13 cellular contexts compared by ENCODE assay signal in the genomic region with DNA sequence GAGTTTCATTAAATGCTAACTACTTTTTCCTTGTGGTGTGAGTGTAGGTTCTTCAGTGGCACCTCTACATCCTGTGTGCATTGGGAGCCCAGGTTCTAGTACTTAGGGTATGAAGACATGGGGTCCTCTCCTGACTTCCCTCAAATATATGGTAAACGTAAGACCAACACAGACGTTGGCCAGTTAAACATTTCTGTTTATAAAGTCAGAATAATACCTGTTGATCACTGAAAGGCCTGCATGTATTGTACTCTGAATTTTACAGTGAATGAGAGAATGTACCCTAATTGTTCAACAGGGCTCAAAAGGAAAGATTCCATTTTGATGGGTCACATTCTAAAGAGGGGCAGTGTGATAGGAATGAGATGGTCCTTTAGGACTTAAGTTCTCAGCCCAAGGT. TPM values are rescaled to one million over a fixed set of nuclear protein-coding genes. Genes with fewer than 3 reads are reported as not detected.
DNase-seq lines count a peak whose midpoint lies in the region; ATAC-seq, FAIRE-seq and TF ChIP-seq lines count a peak whose summit lies in the region.
"Had no signal": no experiment of that assay in that cellular context is flagged by ENCODE, and none has a peak within 500 bp of the region (broad histone marks: within the 10 kb centered on the region; RNA-seq: fewer than 3 reads in every experiment).

No MANE protein-coding gene starts in this region.

- CTCF ChIA-PET in activated CD8-positive, alpha-beta T cell treated with anti-CD3 and anti-CD28 coated beads for 36 hours (lab: Charles Lee): no interaction called here

- H3K9ac ChIP-seq in HUES6 (ENCODE audit: low read length): peak overlapping the region; percentile 3
- H3K9ac ChIP-seq in neural progenitor cell: no peak overlapping the region

- no peak overlapping the region for H3K4me2 ChIP-seq in neural progenitor cell

- H3K27ac ChIP-seq in HUES6 (ENCODE audit: low read depth, low read length): no peak overlapping the region
- no peak overlapping the region for H3K27ac ChIP-seq in neural progenitor cell
- H3K27ac ChIP-seq: lower lobe of right lung, testis had no signal

- H3K27ac Mint-ChIP-seq in T-helper 2 cell treated with Interferon-gamma antibody and Interleukin-4, amounts not matched to agents 5 μg/mL and 100 μg/mL, for 36 hours: peak overlapping the region; percentile 42
- peak overlapping the region; percentile 97 for H3K27ac Mint-ChIP-seq in activated CD8-positive, alpha-beta T cell treated with anti-CD3 and anti-CD28 coated beads for 36 hours
- H3K27ac Mint-ChIP-seq in neural progenitor cell: no peak overlapping the region

- no peak overlapping the region for H2AFZ ChIP-seq in neural progenitor cell (replicated peaks)

- peaks cover 83% of the 10 kb centered on the region for H3F3A ChIP-seq in neural progenitor cell (ENCODE audit: low read depth)

- no peaks in the 10 kb centered on the region for H3K9me3 ChIP-seq in HUES6 (ENCODE audit: control insufficient read depth, insufficient read depth, low read depth, low read length)
- H3K9me3 ChIP-seq in neural progenitor cell (ENCODE audit: low read depth): no peaks in the 10 kb centered on the region
- H3K9me3 ChIP-seq: lower lobe of right lung, testis had no signal

- H3K27me3 Mint-ChIP-seq in T-helper 2 cell treated with Interferon-gamma antibody and Interleukin-4, amounts not matched to agents 5 μg/mL and 100 μg/mL, for 36 hours (ENCODE audit: low read depth): no peaks in the 10 kb centered on the region
- H3K27me3 Mint-ChIP-seq in activated CD8-positive, alpha-beta T cell treated with anti-CD3 and anti-CD28 coated beads for 36 hours: no peaks in the 10 kb centered on the region
- H3K27me3 Mint-ChIP-seq in neural progenitor cell (ENCODE audit: insufficient read depth, low read depth): peaks cover 5% of the 10 kb centered on the region

- DNase-seq in T-helper 2 cell treated with Interferon-gamma antibody and Interleukin-4, amounts not matched to agents 5 μg/mL and 100 μg/mL, for 36 hours (ENCODE audit: low spot score): no peak
- DNase-seq in T-helper 2 cell: no peak
- no peak for DNase-seq in activated CD8-positive, alpha-beta T cell treated with anti-CD3 and anti-CD28 coated beads for 36 hours
- no peak for DNase-seq in neural progenitor cell (ENCODE audit: low spot score)
- DNase-seq in globus pallidus (ENCODE audit: low spot score): no peak
- DNase-seq in D721Med (ENCODE audit: insufficient read length, low spot score): no peak
- no peak for DNase-seq in GM19238 (ENCODE audit: insufficient read length, low spot score)
- DNase-seq: ACHN; activated CD4-positive, alpha-beta T cell treated with anti-CD3 and anti-CD28 coated beads for 48 hours; lower lobe of right lung; NCI-H345; testis had no signal

- H3K4me3 ChIP-seq in HUES6 (ENCODE audit: low read depth, low read length): no peak overlapping the region
- no peak overlapping the region for H3K4me3 ChIP-seq in neural progenitor cell
- H3K4me3 ChIP-seq: lower lobe of right lung, testis had no signal

- no peaks in the 10 kb centered on the region for H3K27me3 ChIP-seq in HUES6 (ENCODE audit: control insufficient read depth, insufficient read depth, low read length)
- H3K27me3 ChIP-seq in neural progenitor cell: no peaks in the 10 kb centered on the region
- H3K27me3 ChIP-seq: testis had no signal

- peaks cover 60% of the 10 kb centered on the region for H3K79me2 ChIP-seq in neural progenitor cell (ENCODE audit: low read depth)

- POLR2A ChIA-PET in activated CD8-positive, alpha-beta T cell treated with anti-CD3 and anti-CD28 coated beads for 36 hours (lab: Charles Lee): interaction anchor here (1.1 kb wide), 1 partner anchor 278 kb away, joined by 3 read pairs; a partner anchor contains a TSS

- no peak for FAIRE-seq in D721Med (lab: Jason Lieb, UNC)

- ATAC-seq in activated CD8-positive, alpha-beta T cell treated with anti-CD3 and anti-CD28 coated beads for 36 hours: no peak
- ATAC-seq: lower lobe of right lung had no signal

- H3K4me1 Mint-ChIP-seq in T-helper 2 cell treated with Interferon-gamma antibody and Interleukin-4, amounts not matched to agents 5 μg/mL and 100 μg/mL, for 36 hours (ENCODE audit: low read depth): peaks cover 52% of the 10 kb centered on the region
- peaks cover 50% of the 10 kb centered on the region for H3K4me1 Mint-ChIP-seq in activated CD8-positive, alpha-beta T cell treated with anti-CD3 and anti-CD28 coated beads for 36 hours (ENCODE audit: low read depth)
- H3K4me1 Mint-ChIP-seq in neural progenitor cell: peaks cover 60% of the 10 kb centered on the region

- TF ChIP-seq CTCF in activated CD8-positive, alpha-beta T cell treated with anti-CD3 and anti-CD28 coated beads for 36 hours (IDR thresholded peaks at IDR 0.05): no peak
- TF ChIP-seq CTCF in neural progenitor cell (IDR thresholded peaks at IDR 0.05): no peak
- no peak for TF ChIP-seq CTCF in D721Med (IDR thresholded peaks at IDR 0.05; ENCODE audit: insufficient read depth, missing control alignments)

- peaks cover 73% of the 10 kb centered on the region for H3K36me3 Mint-ChIP-seq in T-helper 2 cell treated with Interferon-gamma antibody and Interleukin-4, amounts not matched to agents 5 μg/mL and 100 μg/mL, for 36 hours (ENCODE audit: low read depth)
- peaks cover 81% of the 10 kb centered on the region for H3K36me3 Mint-ChIP-seq in activated CD8-positive, alpha-beta T cell treated with anti-CD3 and anti-CD28 coated beads for 36 hours (ENCODE audit: low read depth)
- peaks cover 25% of the 10 kb centered on the region for H3K36me3 Mint-ChIP-seq in neural progenitor cell

- H3K36me3 ChIP-seq in HUES6 (ENCODE audit: control insufficient read depth, insufficient read depth, low read length): peaks cover 51% of the 10 kb centered on the region
- peaks cover 10% of the 10 kb centered on the region for H3K36me3 ChIP-seq in neural progenitor cell

- peak overlapping the region; percentile 96 for H3K4me3 Mint-ChIP-seq in T-helper 2 cell treated with Interferon-gamma antibody and Interleukin-4, amounts not matched to agents 5 μg/mL and 100 μg/mL, for 36 hours
- H3K4me3 Mint-ChIP-seq in activated CD8-positive, alpha-beta T cell treated with anti-CD3 and anti-CD28 coated beads for 36 hours: peak overlapping the region; percentile 93
- H3K4me3 Mint-ChIP-seq in neural progenitor cell: peak overlapping the region; percentile 72

- H3K9me3 Mint-ChIP-seq in T-helper 2 cell treated with Interferon-gamma antibody and Interleukin-4, amounts not matched to agents 5 μg/mL and 100 μg/mL, for 36 hours: no peaks in the 10 kb centered on the region
- no peaks in the 10 kb centered on the region for H3K9me3 Mint-ChIP-seq in activated CD8-positive, alpha-beta T cell treated with anti-CD3 and anti-CD28 coated beads for 36 hours
- H3K9me3 Mint-ChIP-seq in neural progenitor cell: no peaks in the 10 kb centered on the region

- H3K4me1 ChIP-seq in HUES6 (ENCODE audit: control insufficient read depth, insufficient read depth, low read length) (peaks cover 27% of the 10 kb centered on the region), neural progenitor cell (peaks cover 30% of the 10 kb centered on the region)

- intact Hi-C loops in activated CD8-positive, alpha-beta T cell treated with anti-CD3 and anti-CD28 coated beads for 36 hours (cut with micrococcal nuclease): loop anchor here (5.0 kb wide), 1 partner anchor 276 kb away; a partner anchor contains a TSS

- H4K20me1 ChIP-seq in neural progenitor cell (ENCODE audit: low read depth): peaks cover 27% of the 10 kb centered on the region

RNA-seq across cellular contexts. Expression of a gene that starts 3.2 kb away (rescaled TPM):
- total RNA-seq in activated CD8-positive, alpha-beta T cell treated with anti-CD3 and anti-CD28 coated beads for 36 hours: 100 to 1,000 TPM; 959 to 987 TPM
- total RNA-seq in neural progenitor cell (ENCODE audit: low replicate concordance): 1,116 and 1,250 TPM in 2 replicates

RNA-seq across cellular contexts. Expression of a gene that starts 3.4 kb away (rescaled TPM):
- 10 to 100 TPM; 24.7 to 28.4 TPM for total RNA-seq in activated CD8-positive, alpha-beta T cell treated with anti-CD3 and anti-CD28 coated beads for 36 hours
- total RNA-seq in neural progenitor cell (ENCODE audit: low replicate concordance): 0.95 and 3.6 TPM in 2 replicates
